22 cellular contexts compared by ENCODE assay signal in the genomic region with DNA sequence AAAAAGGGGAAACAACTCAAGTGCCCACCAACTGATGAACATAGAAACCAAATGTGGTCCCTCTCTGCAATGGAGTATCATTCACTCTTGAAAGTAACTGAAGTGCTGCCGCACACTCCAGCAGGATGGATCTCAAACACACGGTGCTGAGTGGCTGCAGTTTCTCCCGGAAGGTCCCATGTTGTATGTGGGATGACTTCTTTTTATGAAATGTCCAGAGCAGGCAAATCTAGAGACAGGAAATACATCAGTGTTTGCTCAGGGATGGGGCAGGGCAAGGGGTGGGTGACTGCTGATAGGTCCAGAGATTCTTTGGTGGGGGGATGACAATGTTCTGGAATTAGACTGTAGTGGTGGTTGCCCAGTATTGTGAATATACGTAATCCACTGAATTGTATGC.
DNase-seq lines count a peak whose midpoint lies in the region; ATAC-seq and TF ChIP-seq lines count a peak whose summit lies in the region.
"Had no signal": no experiment of that assay in that cellular context is flagged by ENCODE, and none has a peak within 500 bp of the region (broad histone marks: within the 10 kb centered on the region; RNA-seq: fewer than 3 reads in every experiment).

No MANE protein-coding gene starts in this region.

- 68% methylated on average over 4 of the region's 4 CpGs for WGBS in smooth muscle cell (ENCODE audit: low lambda C conversion rate)

- TF ChIP-seq CTCF in osteoblast (IDR thresholded peaks at IDR 0.05; ENCODE audit: extremely low read depth, low read depth, low read length) (no peak), smooth muscle cell (IDR thresholded peaks at IDR 0.05; ENCODE audit: borderline replicate concordance, insufficient read depth, poor library complexity, severe bottlenecking) (no peak)

- H4K20me1 ChIP-seq in osteoblast (ENCODE audit: insufficient read depth, low read length), result no peaks in the 10 kb centered on the region
- H4K20me1 ChIP-seq in smooth muscle cell (ENCODE audit: low read depth), result no peaks in the 10 kb centered on the region
- H4K20me1 ChIP-seq: BLaER1 had no signal

- H3K9me3 ChIP-seq in osteoblast (ENCODE audit: low read depth, low read length) (no peaks in the 10 kb centered on the region), smooth muscle cell (replicated peaks; ENCODE audit: low read depth) (no peaks in the 10 kb centered on the region)
- H3K9me3 ChIP-seq: BLaER1 had no signal

- H3K4me2 ChIP-seq in osteoblast (ENCODE audit: insufficient read depth, low read length) (no peak overlapping the region), smooth muscle cell (no peak overlapping the region)
- H3K4me2 ChIP-seq: BLaER1 had no signal

- DNase-seq in osteoblast (ENCODE audit: insufficient read length, low spot score, missing footprints), result peak; percentile 74
- peak; percentile 51 for DNase-seq in posterior vena cava (ENCODE audit: low spot score)
- no peak for DNase-seq in smooth muscle cell (lab: John Stamatoyannopoulos, UW; ENCODE audit: unreplicated experiment)
- DNase-seq: 8988T; ACHN; BE2C; C1 segment of cervical spinal cord; CD4-positive, alpha-beta memory T cell; CD4-positive, CD25-positive, alpha-beta regulatory T cell; CD8-positive, alpha-beta memory T cell; COR-L47; DMS 273 treated with DMSO at 0.1 percent for 48 hours; DMS153; DMS53; DMS79; DND-41; EL; GDM1 had no signal

- H3K36me3 ChIP-seq in osteoblast (ENCODE audit: insufficient read depth, low read length), result no peaks in the 10 kb centered on the region
- H3K36me3 ChIP-seq in smooth muscle cell (ENCODE audit: low read depth), result no peaks in the 10 kb centered on the region
- H3K36me3 ChIP-seq: BE2C, BLaER1 had no signal

- no peak overlapping the region for H3K9ac ChIP-seq in smooth muscle cell (ENCODE audit: low read depth)
- H3K9ac ChIP-seq: BLaER1 had no signal

- ATAC-seq in HG03139 (IDR thresholded peaks at IDR 0.05; ENCODE audit: unreplicated experiment) (no peak), HG03520 (IDR thresholded peaks at IDR 0.05; ENCODE audit: unreplicated experiment) (no peak)
- ATAC-seq: GM12878 had no signal

- intact Hi-C loops in posterior vena cava (cut with DNase I), result no loop called here

- H3F3A ChIP-seq in smooth muscle cell (ENCODE audit: low read depth), result no peaks in the 10 kb centered on the region

- H3K4me3 ChIP-seq in osteoblast (ENCODE audit: insufficient read depth, low read length) (no peak overlapping the region), smooth muscle cell (no peak overlapping the region)
- H3K4me3 ChIP-seq: BLaER1, GM12878 had no signal

- H3K4me1 ChIP-seq in osteoblast (ENCODE audit: insufficient read depth, low read length), result no peaks in the 10 kb centered on the region
- no peaks in the 10 kb centered on the region for H3K4me1 ChIP-seq in smooth muscle cell (ENCODE audit: low read depth)
- H3K4me1 ChIP-seq: BLaER1 had no signal

- H3K27me3 ChIP-seq in osteoblast (ENCODE audit: insufficient read depth, low read length) (no peaks in the 10 kb centered on the region), smooth muscle cell (ENCODE audit: low read depth) (no peaks in the 10 kb centered on the region)
- H3K27me3 ChIP-seq: BLaER1 had no signal

- H3K79me2 ChIP-seq in osteoblast (ENCODE audit: insufficient read depth, low read length) (no peaks in the 10 kb centered on the region), smooth muscle cell (ENCODE audit: low read depth) (no peaks in the 10 kb centered on the region)

- H2AFZ ChIP-seq in osteoblast (ENCODE audit: low read length), result no peak overlapping the region
- H2AFZ ChIP-seq in smooth muscle cell (ENCODE audit: low read depth), result peak overlapping the region; percentile 37

- H3K27ac ChIP-seq in osteoblast (ENCODE audit: low read depth, low read length) (no peak overlapping the region), smooth muscle cell (ENCODE audit: low read depth) (no peak overlapping the region)
- H3K27ac ChIP-seq: BLaER1 had no signal
